ENCODE assay signal across 8 cellular contexts in the genomic region with DNA sequence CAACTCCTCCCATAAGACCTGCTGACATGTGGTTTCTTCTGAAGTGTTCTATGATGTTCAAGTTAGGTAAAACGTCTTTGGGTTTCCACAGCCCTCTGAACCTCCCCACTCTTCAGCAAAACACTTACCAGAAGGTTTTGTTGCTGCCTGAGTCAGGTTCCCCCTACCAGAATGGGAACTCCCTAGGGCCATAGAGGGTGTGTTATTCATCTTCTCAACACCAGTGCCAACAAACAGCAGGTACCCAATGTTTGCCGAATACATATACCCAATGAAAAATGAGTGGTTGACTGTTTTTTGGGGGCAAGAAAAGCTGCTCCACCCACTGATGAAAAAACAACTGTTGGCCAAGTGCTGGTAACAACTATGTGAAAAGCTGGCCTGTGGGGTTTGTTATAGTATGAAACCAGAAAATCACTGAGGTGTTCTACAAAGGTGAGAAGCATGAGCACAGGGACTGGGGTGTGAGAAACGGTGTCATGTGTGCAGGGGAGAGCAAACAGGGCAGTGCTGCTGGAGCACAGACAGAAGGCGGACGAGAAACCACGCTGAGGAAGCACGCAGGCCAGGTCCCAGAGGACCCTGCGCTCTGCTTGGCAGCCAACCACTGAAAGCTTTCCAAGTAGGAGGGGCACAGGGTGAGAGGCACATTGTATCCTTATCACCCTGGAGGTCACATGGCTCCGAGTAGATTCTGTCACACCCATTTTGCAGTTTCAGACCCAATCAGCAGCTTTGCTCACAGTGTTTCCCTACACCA. TPM values are rescaled to one million over a fixed set of nuclear protein-coding genes. Genes with fewer than 3 reads are reported as not detected.
DNase-seq lines count a peak whose midpoint lies in the region; ATAC-seq and TF ChIP-seq lines count a peak whose summit lies in the region.

No MANE protein-coding gene starts in this region.

- H3K4me3 ChIP-seq in CD4-positive, CD25-positive, alpha-beta regulatory T cell (ENCODE audit: low read depth, low read length), result peak overlapping the region; percentile 38

- POLR2A ChIA-PET in activated CD4-positive, alpha-beta T cell treated with anti-CD3 and anti-CD28 coated beads, Interleukin-2, amount 10 ng/mL, durations not matched to agents 7 days and 5 days (lab: Charles Lee), result no interaction called here

- peaks cover 19 to 73% (median 63%) of the 10 kb centered on the region in 4 donors for H3K4me1 Mint-ChIP-seq in CD4-positive, CD25-positive, alpha-beta regulatory T cell
- peaks cover 24% of the 10 kb centered on the region for H3K4me1 Mint-ChIP-seq in activated CD4-positive, alpha-beta T cell treated with anti-CD3 and anti-CD28 coated beads, Interleukin-2, amount 10 ng/mL, durations not matched to agents 7 days and 5 days
- H3K4me1 Mint-ChIP-seq in stimulated activated memory B cell treated with anti-CD40 and anti-IgM and Interleukin-4, amounts not matched to agents 10 μg/mL and 1 μg/mL and 100 μg/mL, for 72 hours, result peaks cover 64% of the 10 kb centered on the region
- H3K4me1 Mint-ChIP-seq in mesothelial cell of epicardium, result no peaks in the 10 kb centered on the region

- H3K9me3 ChIP-seq in CD4-positive, CD25-positive, alpha-beta regulatory T cell (ENCODE audit: control insufficient read depth in 2 of 2, low read length in 2 of 2), result peaks cover 0 to 1% of the 10 kb centered on the region in 2 experiments

- H3K27ac ChIP-seq in CD4-positive, CD25-positive, alpha-beta regulatory T cell (ENCODE audit: insufficient read depth, low read length, poor library complexity, severe bottlenecking), result peak overlapping the region; percentile 70

- DNase-seq in CD4-positive, CD25-positive, alpha-beta regulatory T cell, result peak; percentile 27 to 78 (median 72)
- peak; percentile 49 for DNase-seq in activated CD4-positive, alpha-beta T cell treated with anti-CD3 and anti-CD28 coated beads, Interleukin-2, amount 10 ng/mL, durations not matched to agents 7 days and 5 days
- DNase-seq in Right ventricle myocardium superior (peak; percentile 89), T1000 (lab: John Stamatoyannopoulos, UW) (no peak), mesothelial cell of epicardium (ENCODE audit: low spot score in 2 of 2, unreplicated experiment in 2 of 2) (no peak)

- peaks cover 33% of the 10 kb centered on the region for H3K4me1 ChIP-seq in CD4-positive, CD25-positive, alpha-beta regulatory T cell (ENCODE audit: control insufficient read depth, insufficient read depth, low read length, poor library complexity, severe bottlenecking)

- no peak for TF ChIP-seq CTCF in mesothelial cell of epicardium (IDR thresholded peaks at IDR 0.05; ENCODE audit: unreplicated experiment)

- H3K36me3 Mint-ChIP-seq in CD4-positive, CD25-positive, alpha-beta regulatory T cell, result peaks cover 16% of the 10 kb centered on the region
- peaks cover 25% of the 10 kb centered on the region for H3K36me3 Mint-ChIP-seq in activated CD4-positive, alpha-beta T cell treated with anti-CD3 and anti-CD28 coated beads, Interleukin-2, amount 10 ng/mL, durations not matched to agents 7 days and 5 days (ENCODE audit: low read depth)
- H3K36me3 Mint-ChIP-seq in stimulated activated memory B cell treated with anti-CD40 and anti-IgM and Interleukin-4, amounts not matched to agents 10 μg/mL and 1 μg/mL and 100 μg/mL, for 72 hours, result peaks cover 9% of the 10 kb centered on the region
- no peaks in the 10 kb centered on the region for H3K36me3 Mint-ChIP-seq in mesothelial cell of epicardium

- intact Hi-C loops in Right ventricle myocardium superior (cut with DNase I), result no loop called here

- no peaks in the 10 kb centered on the region for H3K27me3 ChIP-seq in CD4-positive, CD25-positive, alpha-beta regulatory T cell (ENCODE audit: control insufficient read depth, insufficient read depth, low read length)

- H3K27ac Mint-ChIP-seq in CD4-positive, CD25-positive, alpha-beta regulatory T cell, result peak overlapping the region; percentile 94 to 97 (median 97)
- H3K27ac Mint-ChIP-seq in activated CD4-positive, alpha-beta T cell treated with anti-CD3 and anti-CD28 coated beads, Interleukin-2, amount 10 ng/mL, durations not matched to agents 7 days and 5 days, result peak overlapping the region; percentile 75
- H3K27ac Mint-ChIP-seq in stimulated activated memory B cell treated with anti-CD40 and anti-IgM and Interleukin-4, amounts not matched to agents 10 μg/mL and 1 μg/mL and 100 μg/mL, for 72 hours, result peak overlapping the region; percentile 82
- H3K27ac Mint-ChIP-seq in mesothelial cell of epicardium, result no peak overlapping the region

- peak overlapping the region; percentile 24 to 85 (median 76) for H3K4me3 Mint-ChIP-seq in CD4-positive, CD25-positive, alpha-beta regulatory T cell
- H3K4me3 Mint-ChIP-seq in activated CD4-positive, alpha-beta T cell treated with anti-CD3 and anti-CD28 coated beads, Interleukin-2, amount 10 ng/mL, durations not matched to agents 7 days and 5 days, result no peak overlapping the region
- peak overlapping the region; percentile 60 for H3K4me3 Mint-ChIP-seq in stimulated activated memory B cell treated with anti-CD40 and anti-IgM and Interleukin-4, amounts not matched to agents 10 μg/mL and 1 μg/mL and 100 μg/mL, for 72 hours
- no peak overlapping the region for H3K4me3 Mint-ChIP-seq in mesothelial cell of epicardium

- CTCF ChIA-PET in activated CD4-positive, alpha-beta T cell treated with anti-CD3 and anti-CD28 coated beads, Interleukin-2, amount 10 ng/mL, durations not matched to agents 7 days and 5 days (lab: Charles Lee), result interaction anchor here (1.0 to 1.8 kb wide), 3 partner anchors 9 to 16 kb away, joined by 3 to 6 read pairs (median 3); no protein-coding TSS in a partner anchor

- peak; percentile 84 to 85 for ATAC-seq in CD4-positive, CD25-positive, alpha-beta regulatory T cell (ENCODE audit: low read depth in 2 of 2)
- ATAC-seq in GM19372 (IDR thresholded peaks at IDR 0.05; ENCODE audit: low read depth, unreplicated experiment) (peak; percentile 90), HG03378 (IDR thresholded peaks at IDR 0.05; ENCODE audit: unreplicated experiment) (peak; percentile 93), Right ventricle myocardium superior (ENCODE audit: poor library complexity) (peak; percentile 98)
- peak; percentile 96 for ATAC-seq in stimulated activated memory B cell treated with anti-CD40 and anti-IgM and Interleukin-4, amounts not matched to agents 10 μg/mL and 1 μg/mL and 100 μg/mL, for 72 hours

- no peaks in the 10 kb centered on the region for H3K27me3 Mint-ChIP-seq in CD4-positive, CD25-positive, alpha-beta regulatory T cell
- no peaks in the 10 kb centered on the region for H3K27me3 Mint-ChIP-seq in activated CD4-positive, alpha-beta T cell treated with anti-CD3 and anti-CD28 coated beads, Interleukin-2, amount 10 ng/mL, durations not matched to agents 7 days and 5 days
- no peaks in the 10 kb centered on the region for H3K27me3 Mint-ChIP-seq in stimulated activated memory B cell treated with anti-CD40 and anti-IgM and Interleukin-4, amounts not matched to agents 10 μg/mL and 1 μg/mL and 100 μg/mL, for 72 hours
- H3K27me3 Mint-ChIP-seq in mesothelial cell of epicardium (ENCODE audit: low read depth), result peaks cover 5% of the 10 kb centered on the region

- H3K36me3 ChIP-seq in CD4-positive, CD25-positive, alpha-beta regulatory T cell (ENCODE audit: control insufficient read depth, insufficient read depth, low read length), result peaks cover 6% of the 10 kb centered on the region

- H3K9me3 Mint-ChIP-seq in CD4-positive, CD25-positive, alpha-beta regulatory T cell, result peaks cover 0 to 5% (median 0%) of the 10 kb centered on the region in 7 donors
- H3K9me3 Mint-ChIP-seq in activated CD4-positive, alpha-beta T cell treated with anti-CD3 and anti-CD28 coated beads, Interleukin-2, amount 10 ng/mL, durations not matched to agents 7 days and 5 days, result peaks cover 4% of the 10 kb centered on the region
- no peaks in the 10 kb centered on the region for H3K9me3 Mint-ChIP-seq in stimulated activated memory B cell treated with anti-CD40 and anti-IgM and Interleukin-4, amounts not matched to agents 10 μg/mL and 1 μg/mL and 100 μg/mL, for 72 hours
- no peaks in the 10 kb centered on the region for H3K9me3 Mint-ChIP-seq in mesothelial cell of epicardium

RNA-seq across cellular contexts. Expression of gene ATP8A1, which starts 28.8 kb away (rescaled TPM):
- 49.9 TPM for total RNA-seq in CD4-positive, CD25-positive, alpha-beta regulatory T cell
- polyA plus RNA-seq in CD4-positive, CD25-positive, alpha-beta regulatory T cell, result 10 to 100 TPM in 1 of 4 donors, 1 to 10 TPM in 3; 6.3 to 10.1 (median 8.1) TPM
- total RNA-seq in activated CD4-positive, alpha-beta T cell treated with anti-CD3 and anti-CD28 coated beads, Interleukin-2, amount 10 ng/mL, durations not matched to agents 7 days and 5 days, result 10 to 100 TPM; 20.9 to 21.1 TPM
- total RNA-seq in Right ventricle myocardium superior, result 19.3 TPM
- total RNA-seq in mesothelial cell of epicardium, result 13.0 to 15.7 TPM (median 14.0 TPM) in 3 replicates

Comparison
In these comparisons a context has a peak if more than half of its experiments do, and no peak if none do; other contexts are left out.
1. DNase-seq: peak in CD4-positive, CD25-positive, alpha-beta regulatory T cell (3 of 3), activated CD4-positive, alpha-beta T cell treated with anti-CD3 and anti-CD28 coated beads, Interleukin-2, amount 10 ng/mL, durations not matched to agents 7 days and 5 days (single experiment) and Right ventricle myocardium superior (single experiment); none in T1000 (single experiment) and mesothelial cell of epicardium (0 of 2).
2. H3K4me3 Mint-ChIP-seq: peak in CD4-positive, CD25-positive, alpha-beta regulatory T cell (4 of 4) and stimulated activated memory B cell treated with anti-CD40 and anti-IgM and Interleukin-4, amounts not matched to agents 10 μg/mL and 1 μg/mL and 100 μg/mL, for 72 hours (single experiment); none in activated CD4-positive, alpha-beta T cell treated with anti-CD3 and anti-CD28 coated beads, Interleukin-2, amount 10 ng/mL, durations not matched to agents 7 days and 5 days (single experiment) and mesothelial cell of epicardium (single experiment).
3. Peak in every context shown above with its lines, with median percentiles within 50 percentile points of each other: ATAC-seq.